In the genomic region with DNA sequence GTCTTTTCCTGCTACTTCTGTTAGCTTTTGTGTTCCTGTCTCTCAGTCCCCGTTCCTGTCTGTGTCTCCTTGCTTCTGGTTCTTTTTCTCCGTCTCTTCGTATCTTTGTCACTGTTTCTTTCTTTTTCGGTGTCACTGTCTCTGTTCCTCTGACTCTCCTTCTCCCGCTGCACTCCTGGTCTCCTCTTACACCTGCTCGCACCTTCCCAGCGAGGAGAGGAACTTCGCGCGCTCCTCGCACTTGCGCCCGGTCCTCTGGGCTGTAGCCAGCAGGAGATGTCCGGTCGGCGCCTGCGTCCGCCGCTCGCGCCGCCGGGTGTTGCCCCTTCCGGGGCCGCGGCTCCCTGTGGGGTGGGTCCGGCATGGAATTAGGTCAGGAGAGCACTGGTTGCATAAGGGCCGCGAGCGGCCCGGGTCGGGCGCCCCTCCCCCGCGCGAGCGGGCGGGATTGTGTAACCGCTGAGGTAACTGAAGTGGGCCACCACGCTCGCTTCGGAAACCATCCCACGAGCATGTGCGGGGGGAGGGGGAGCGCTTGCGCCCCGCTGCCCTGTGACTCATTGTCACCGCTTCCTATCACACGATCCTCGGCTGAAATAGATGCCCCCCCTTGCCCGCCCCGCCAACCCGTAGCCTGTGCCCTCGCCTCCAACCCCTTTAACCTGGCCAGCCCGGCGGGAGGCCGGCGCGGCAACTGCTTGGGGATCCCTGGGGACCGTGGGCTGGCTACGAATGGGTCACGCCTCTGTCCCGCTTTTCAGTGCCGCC, we compare ENCODE assay signal across 8 cellular contexts. TPM values are rescaled to one million over a fixed set of nuclear protein-coding genes. Genes with fewer than 3 reads are reported as not detected.
DNase-seq lines count a peak whose midpoint lies in the region; ATAC-seq and TF ChIP-seq lines count a peak whose summit lies in the region.

No MANE protein-coding gene starts in this region.

- DNase-seq in NCI-H226 = peak; percentile 2
- peak; percentile 45 for DNase-seq in activated CD4-positive, alpha-beta memory T cell treated with anti-CD3 and anti-CD28 coated beads, Interleukin-2, amount 10 ng/mL, durations not matched to agents 7 days and 5 days
- peak; percentile 21 for DNase-seq in mesendoderm
- DNase-seq in stimulated activated CD8-positive, alpha-beta memory T cell treated with anti-CD3 and anti-CD28 coated beads, Interleukin-15, amount 100 ng/mL, for 1 hour (ENCODE audit: low read depth) = peak; percentile 35
- no peak for DNase-seq in DMS114 treated with DMSO at 0.1 percent for 48 hours (lab: John Stamatoyannopoulos, UW; ENCODE audit: unreplicated experiment)

- no peaks in the 10 kb centered on the region for H3F3A ChIP-seq in DOHH2 (ENCODE audit: control insufficient read depth, insufficient read depth)

- WGBS in mesendoderm (ENCODE audit: extremely low coverage, insufficient coverage, low lambda C conversion rate) = no CpG with 5 or more reads among the region's 64 CpGs

- CTCF ChIA-PET in activated CD4-positive, alpha-beta memory T cell treated with anti-CD3 and anti-CD28 coated beads, Interleukin-2, amount 10 ng/mL, durations not matched to agents 7 days and 5 days (lab: Charles Lee) = no interaction called here

- no peak overlapping the region for H2BK15ac ChIP-seq in mesendoderm (replicated peaks; ENCODE audit: low read depth)

- H3K4me3 Mint-ChIP-seq in activated CD4-positive, alpha-beta memory T cell treated with anti-CD3 and anti-CD28 coated beads, Interleukin-2, amount 10 ng/mL, durations not matched to agents 7 days and 5 days = peak overlapping the region; percentile 77

- no peak overlapping the region for H3K4ac ChIP-seq in mesendoderm (ENCODE audit: low read depth, low read length)

- H4K20me1 ChIP-seq in DOHH2 (ENCODE audit: control insufficient read depth, insufficient read depth, low read depth, low read length) = no peaks in the 10 kb centered on the region

- no peak overlapping the region for H4K8ac ChIP-seq in mesendoderm (ENCODE audit: low read depth, low read length)

- H3K27me3 ChIP-seq in DOHH2 (ENCODE audit: control insufficient read depth, low read length) (peaks cover 3% of the 10 kb centered on the region; the same call in 1 of the 2 replicates), duodenal mucosa (ENCODE audit: control insufficient read depth in 1 of 2, insufficient read depth in 2 of 2, low read length in 2 of 2) (peaks cover 10 to 11% of the 10 kb centered on the region in 2 donors), mesendoderm (ENCODE audit: insufficient read depth, low read length, poor library complexity) (peaks cover 30% of the 10 kb centered on the region)

- H3K36me3 Mint-ChIP-seq in activated CD4-positive, alpha-beta memory T cell treated with anti-CD3 and anti-CD28 coated beads, Interleukin-2, amount 10 ng/mL, durations not matched to agents 7 days and 5 days (ENCODE audit: low read depth) = no peaks in the 10 kb centered on the region

- peak overlapping the region; percentile 55 for H3K27ac Mint-ChIP-seq in activated CD4-positive, alpha-beta memory T cell treated with anti-CD3 and anti-CD28 coated beads, Interleukin-2, amount 10 ng/mL, durations not matched to agents 7 days and 5 days

- H3K9me3 Mint-ChIP-seq in activated CD4-positive, alpha-beta memory T cell treated with anti-CD3 and anti-CD28 coated beads, Interleukin-2, amount 10 ng/mL, durations not matched to agents 7 days and 5 days = no peaks in the 10 kb centered on the region

- peak overlapping the region; percentile 35 for H3K18ac ChIP-seq in mesendoderm (ENCODE audit: low read length)

- H3K4me3 ChIP-seq in DOHH2 (ENCODE audit: low read length) = no peak overlapping the region
- peak overlapping the region; percentile 72 to 73 for H3K4me3 ChIP-seq in duodenal mucosa (ENCODE audit: low read depth in 1 of 2, low read length in 2 of 2)
- no peak overlapping the region for H3K4me3 ChIP-seq in mesendoderm (ENCODE audit: low read length)

- H3K27me3 Mint-ChIP-seq in activated CD4-positive, alpha-beta memory T cell treated with anti-CD3 and anti-CD28 coated beads, Interleukin-2, amount 10 ng/mL, durations not matched to agents 7 days and 5 days = peaks cover 28% of the 10 kb centered on the region

- no peaks in the 10 kb centered on the region for H3K79me2 ChIP-seq in DOHH2 (ENCODE audit: control insufficient read depth, low read length)
- H3K79me2 ChIP-seq in mesendoderm (ENCODE audit: control insufficient read depth, insufficient read depth, low read length) = no peaks in the 10 kb centered on the region

- no peak for ATAC-seq in GM19023 (IDR thresholded peaks at IDR 0.05; ENCODE audit: unreplicated experiment)

- no peaks in the 10 kb centered on the region for H3K9me2 ChIP-seq in DOHH2 (replicated peaks; ENCODE audit: control insufficient read depth, low read length)

- no peak overlapping the region for H2AK5ac ChIP-seq in mesendoderm (ENCODE audit: low read length)

- TF ChIP-seq CTCF in DOHH2 (IDR thresholded peaks at IDR 0.05; ENCODE audit: low read depth, low read length, poor library complexity, severe bottlenecking) = no peak

- no peaks in the 10 kb centered on the region for H3K4me1 ChIP-seq in DOHH2 (ENCODE audit: control insufficient read depth, low read length)
- peaks cover 9 to 12% of the 10 kb centered on the region in 2 donors for H3K4me1 ChIP-seq in duodenal mucosa (ENCODE audit: control insufficient read depth in 1 of 2, insufficient read depth in 2 of 2, low read length in 2 of 2)
- H3K4me1 ChIP-seq in mesendoderm (ENCODE audit: control insufficient read depth, low read depth, low read length) = no peaks in the 10 kb centered on the region

- H3K4me2 ChIP-seq in DOHH2 (ENCODE audit: low read length) (peak overlapping the region; percentile 30), mesendoderm (ENCODE audit: low read length) (peak overlapping the region; percentile 9)

- POLR2A ChIA-PET in activated CD4-positive, alpha-beta memory T cell treated with anti-CD3 and anti-CD28 coated beads, Interleukin-2, amount 10 ng/mL, durations not matched to agents 7 days and 5 days (lab: Charles Lee) = no interaction called here

- no peaks in the 10 kb centered on the region for H3K79me1 ChIP-seq in mesendoderm (ENCODE audit: low read length)

- no peak overlapping the region for H3K23ac ChIP-seq in mesendoderm (ENCODE audit: low read length)

- H3K9me3 ChIP-seq in DOHH2 (ENCODE audit: control insufficient read depth, insufficient read depth, low read length) (no peaks in the 10 kb centered on the region), duodenal mucosa (ENCODE audit: control insufficient read depth in 1 of 2, low read length in 2 of 2) (no peaks in the 10 kb centered on the region)

- peak overlapping the region; percentile 42 for H3K56ac ChIP-seq in mesendoderm (ENCODE audit: low read length)

- H2BK120ac ChIP-seq in mesendoderm (ENCODE audit: low read depth, low read length) = no peak overlapping the region

- H3K36me3 ChIP-seq in DOHH2 (ENCODE audit: control insufficient read depth, low read length) (no peaks in the 10 kb centered on the region), duodenal mucosa (ENCODE audit: control insufficient read depth in 1 of 2, insufficient read depth in 2 of 2, low read length in 2 of 2) (no peaks in the 10 kb centered on the region), mesendoderm (ENCODE audit: control insufficient read depth, insufficient read depth, low read length) (no peaks in the 10 kb centered on the region)

- no peak overlapping the region for H4K5ac ChIP-seq in mesendoderm (ENCODE audit: low read length)

- H3K27ac ChIP-seq in DOHH2 (ENCODE audit: low read depth, low read length) (no peak overlapping the region), duodenal mucosa (ENCODE audit: low read depth, low read length) (no peak overlapping the region), mesendoderm (ENCODE audit: low read depth, low read length) (no peak overlapping the region)

- no peak overlapping the region for H2BK5ac ChIP-seq in mesendoderm (ENCODE audit: low read length)

- H3K4me1 Mint-ChIP-seq in activated CD4-positive, alpha-beta memory T cell treated with anti-CD3 and anti-CD28 coated beads, Interleukin-2, amount 10 ng/mL, durations not matched to agents 7 days and 5 days = peaks cover 15% of the 10 kb centered on the region

- H3K9ac ChIP-seq in duodenal mucosa (ENCODE audit: low read depth in 1 of 2, low read length in 2 of 2) (peak overlapping the region; percentile 47 to 56), mesendoderm (ENCODE audit: low read length) (no peak overlapping the region)

RNA-seq across cellular contexts. Expression of a gene that starts 1.6 kb away (rescaled TPM):
- total RNA-seq in activated CD4-positive, alpha-beta memory T cell treated with anti-CD3 and anti-CD28 coated beads, Interleukin-2, amount 10 ng/mL, durations not matched to agents 7 days and 5 days = under 1 TPM; 0.50 to 0.73 TPM
- 0.24 TPM for polyA plus RNA-seq in mesendoderm (2013, experiment 1 of 2)
- 0.25 TPM for polyA plus RNA-seq in mesendoderm (2013, experiment 2 of 2)

Comparison
In these comparisons a context has a peak if more than half of its experiments do, and no peak if none do; other contexts are left out.
1. H3K4me3 ChIP-seq: peak in duodenal mucosa (2 of 2); none in DOHH2 (single experiment) and mesendoderm (single experiment).